ENCODE assay signal across 8 cellular contexts in genomic region chr6:15621203-15622044, GRCh38. TPM values are rescaled to one million over a fixed set of nuclear protein-coding genes. Genes with fewer than 3 reads are reported as not detected.
A peak's percentile ranks its signal among the peaks of the same experiment; 100 is the strongest.
DNase-seq lines count a peak whose midpoint lies in the region; ATAC-seq lines count a peak whose summit lies in the region.

No MANE protein-coding gene starts in this region.

- H3K9me3 ChIP-seq in mesodermal cell (ENCODE audit: control insufficient read depth, low read length) = no peaks in the 10 kb centered on the region

- peak overlapping the region; percentile 77 for H3K27ac ChIP-seq in mesodermal cell (ENCODE audit: low read depth, low read length, severe bottlenecking)

- ATAC-seq in activated T-cell treated with anti-CD3 and anti-CD28 coated beads, Interleukin-2, amount 50 U/mL, for 4 hours = peak; percentile 63 to 70
- peak; percentile 85 for ATAC-seq in HG02938 (IDR thresholded peaks at IDR 0.05; ENCODE audit: unreplicated experiment)

- peak overlapping the region; percentile 93 for H3K27ac Mint-ChIP-seq in dendritic cell treated with granulocyte-macrophage colony-stimulating factor and Interleukin-4, amounts not matched to agents 40 ng/mL and 50 ng/mL, for 4 days

- peaks cover 16% of the 10 kb centered on the region for H3K36me3 Mint-ChIP-seq in activated T-cell treated with anti-CD3 and anti-CD28 coated beads, Interleukin-2, amount 50 U/mL, for 4 hours (ENCODE audit: insufficient read depth)
- H3K36me3 Mint-ChIP-seq in dendritic cell treated with granulocyte-macrophage colony-stimulating factor and Interleukin-4, amounts not matched to agents 40 ng/mL and 50 ng/mL, for 4 days (ENCODE audit: low read depth) = peaks cover 16% of the 10 kb centered on the region

- no peak overlapping the region for H3K4me3 ChIP-seq in mesodermal cell (ENCODE audit: extremely low read depth, insufficient read depth, low read length, poor library complexity, severe bottlenecking)

- no peaks in the 10 kb centered on the region for H3K36me3 ChIP-seq in mesodermal cell (ENCODE audit: control insufficient read depth, insufficient read depth, low read length)

- H3K4me1 ChIP-seq in mesodermal cell (ENCODE audit: control insufficient read depth, insufficient read depth, low read length, poor library complexity, severe bottlenecking) = peaks cover 19% of the 10 kb centered on the region

- intact Hi-C loops in dendritic cell treated with granulocyte-macrophage colony-stimulating factor and Interleukin-4, amounts not matched to agents 40 ng/mL and 50 ng/mL, for 4 days (cut with micrococcal nuclease) = loop anchor here (5.0 to 10.0 kb wide), 2 partner anchors 129 to 357 kb away; no protein-coding TSS in a partner anchor

- H3K4me3 Mint-ChIP-seq in activated T-cell treated with anti-CD3 and anti-CD28 coated beads, Interleukin-2, amount 50 U/mL, for 4 hours = no peak overlapping the region
- H3K4me3 Mint-ChIP-seq in dendritic cell treated with granulocyte-macrophage colony-stimulating factor and Interleukin-4, amounts not matched to agents 40 ng/mL and 50 ng/mL, for 4 days = no peak overlapping the region

- DNase-seq in activated T-cell treated with anti-CD3 and anti-CD28 coated beads, Interleukin-2, amount 50 U/mL, for 4 hours = no peak
- DNase-seq in activated T-cell treated with anti-CD3 and anti-CD28 coated beads, Interleukin-2, amount 50 U/mL, for 1 hour = no peak
- DNase-seq in NOMO-1 treated with DMSO at 0.1 percent for 48 hours (lab: John Stamatoyannopoulos, UW; ENCODE audit: unreplicated experiment) = peak; percentile 73
- DNase-seq in NCI-H1092 (lab: John Stamatoyannopoulos, UW) = no peak
- DNase-seq in middle frontal gyrus (ENCODE audit: extremely low spot score, low spot score) = no peak

- 47 to 50% methylated on average over 4 to 5 of the region's 6 CpGs for WGBS in mesodermal cell (ENCODE audit: insufficient coverage in 2 of 2), 2 experiments

- no peaks in the 10 kb centered on the region for H3K9me3 Mint-ChIP-seq in activated T-cell treated with anti-CD3 and anti-CD28 coated beads, Interleukin-2, amount 50 U/mL, for 4 hours
- H3K9me3 Mint-ChIP-seq in dendritic cell treated with granulocyte-macrophage colony-stimulating factor and Interleukin-4, amounts not matched to agents 40 ng/mL and 50 ng/mL, for 4 days = no peaks in the 10 kb centered on the region

- H3K27me3 Mint-ChIP-seq in activated T-cell treated with anti-CD3 and anti-CD28 coated beads, Interleukin-2, amount 50 U/mL, for 4 hours (ENCODE audit: low read depth) = no peaks in the 10 kb centered on the region
- no peaks in the 10 kb centered on the region for H3K27me3 Mint-ChIP-seq in dendritic cell treated with granulocyte-macrophage colony-stimulating factor and Interleukin-4, amounts not matched to agents 40 ng/mL and 50 ng/mL, for 4 days

- H3K4me1 Mint-ChIP-seq in activated T-cell treated with anti-CD3 and anti-CD28 coated beads, Interleukin-2, amount 50 U/mL, for 4 hours (ENCODE audit: low read depth) = peaks cover 34% of the 10 kb centered on the region
- peaks cover 24% of the 10 kb centered on the region for H3K4me1 Mint-ChIP-seq in dendritic cell treated with granulocyte-macrophage colony-stimulating factor and Interleukin-4, amounts not matched to agents 40 ng/mL and 50 ng/mL, for 4 days (ENCODE audit: low read depth)

RNA-seq across cellular contexts. Expression of gene DTNBP1, which starts 41.4 kb away (rescaled TPM):
- total RNA-seq in activated T-cell treated with anti-CD3 and anti-CD28 coated beads, Interleukin-2, amount 50 U/mL, for 4 hours = 10 to 100 TPM; 17.2 to 22.0 (median 19.6) TPM
- polyA plus RNA-seq in mesodermal cell (2013, experiment 1 of 2) = 16.8 TPM
- polyA plus RNA-seq in mesodermal cell (2013, experiment 2 of 2) = 14.6 TPM
